Comparison of ENCODE assay signal across 1 cellular context in genomic region chr15:83067638-83067962, GRCh38.
TF ChIP-seq lines count a peak whose summit lies in the region.

No MANE protein-coding gene starts in this region.

TF ChIP-seq in SK-N-SH, 30 proteins besides CTCF, POLR2A, EP300 and RAD21 (continued from another document):
- TF ChIP-seq PBX3 (IDR thresholded peaks at IDR 0.05) (no peak), CHD2 (IDR thresholded peaks at IDR 0.05; ENCODE audit: low read length, partially characterized antibody) (no peak), GATA2 (CRISPR knock-in tag; IDR thresholded peaks at IDR 0.05) (no peak), SIN3A (IDR thresholded peaks at IDR 0.05; ENCODE audit: borderline replicate concordance, low read depth, low read length) (no peak), NRF1 (IDR thresholded peaks at IDR 0.05; ENCODE audit: low read depth, low read length) (no peak), RFX5 (IDR thresholded peaks at IDR 0.05; ENCODE audit: low read length) (no peak), FOXJ3 (CRISPR knock-in tag; IDR thresholded peaks at IDR 0.05) (no peak), YY1 (IDR thresholded peaks at IDR 0.05; ENCODE audit: low read depth) (no peak), RXRA (IDR thresholded peaks at IDR 0.05; ENCODE audit: borderline replicate concordance, low read depth) (no peak)
TF ChIP-seq in SK-N-SH: peak in this region for 0.
